23 cellular contexts compared by ENCODE assay signal in the genomic region with DNA sequence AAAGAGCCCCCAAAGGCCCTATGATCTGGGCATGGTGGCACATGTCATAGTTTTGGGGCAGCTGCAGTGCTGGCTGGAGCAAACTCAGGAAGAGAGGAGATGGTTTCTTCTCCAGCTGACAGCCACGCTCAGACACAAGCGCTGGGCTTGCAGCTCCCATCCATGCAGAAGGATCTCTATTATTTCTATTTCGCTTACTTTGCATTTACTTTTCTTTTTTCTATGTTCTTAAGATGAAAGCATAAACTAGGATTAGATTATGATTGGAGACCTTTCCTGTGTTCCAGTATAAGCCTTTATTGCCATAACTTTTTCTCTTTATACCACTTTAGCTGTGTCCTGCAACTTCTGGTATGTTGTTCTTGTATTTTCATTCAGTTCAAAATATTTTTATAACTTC. TPM values are rescaled to one million over a fixed set of nuclear protein-coding genes. Genes with fewer than 3 reads are reported as not detected.
DNase-seq lines count a peak whose midpoint lies in the region; ATAC-seq, FAIRE-seq and TF ChIP-seq lines count a peak whose summit lies in the region.
"Had no signal": no experiment of that assay in that cellular context is flagged by ENCODE, and none has a peak within 500 bp of the region (broad histone marks: within the 10 kb centered on the region; RNA-seq: fewer than 3 reads in every experiment).

No MANE protein-coding gene starts in this region.

- H2BK15ac ChIP-seq in IMR-90 (ENCODE audit: low read depth, low read length), result no peak overlapping the region

- 91% methylated on average over 3 of the region's 3 CpGs for WGBS in A549 (ENCODE audit: missing lambda C conversion rate)
- WGBS in IMR-90 (ENCODE audit: extremely low coverage in 2 of 2, insufficient read length in 1 of 2), 2 experiments, result no CpG with 5 or more reads among the region's 3 CpGs

- H3K18ac ChIP-seq in IMR-90 (ENCODE audit: low read depth, low read length), result no peak overlapping the region

- TF ChIP-seq EP300 in A549 (IDR thresholded peaks at IDR 0.05), result no peak

- H3K23ac ChIP-seq in IMR-90 (ENCODE audit: low read depth, low read length), result no peak overlapping the region

- H2BK5ac ChIP-seq in IMR-90 (ENCODE audit: low read depth, low read length, poor library complexity, severe bottlenecking), result no peak overlapping the region

- H2BK120ac ChIP-seq in IMR-90 (ENCODE audit: low read depth, low read length), result no peak overlapping the region

- no peak overlapping the region for H4K5ac ChIP-seq in IMR-90 (ENCODE audit: low read depth, low read length)

- no peak overlapping the region for H2BK20ac ChIP-seq in IMR-90 (ENCODE audit: low read depth, low read length)

- H3K9ac ChIP-seq in IMR-90 (ENCODE audit: low read depth, low read length), result no peak overlapping the region
- H3K9ac ChIP-seq: BLaER1 treated with 17β-estradiol and CSF1 and Interleukin-3, amounts not matched to agents 10 nM and 100 nM had no signal

- H2AFZ ChIP-seq in IMR-90 (replicated peaks; ENCODE audit: low read length, poor library complexity), result no peak overlapping the region

- no peak for TF ChIP-seq POLR2A in A549 (IDR thresholded peaks at IDR 0.05; ENCODE audit: low read length)
- TF ChIP-seq POLR2A in IMR-90 (IDR thresholded peaks at IDR 0.05; ENCODE audit: low read depth, low read length), result no peak
- no peak for TF ChIP-seq POLR2A in Peyer's patch (IDR thresholded peaks at IDR 0.05)

- intact Hi-C loops in cardiac septum (cut with DNase I), result no loop called here
- intact Hi-C loops in Right ventricle myocardium inferior (cut with DNase I), result no loop called here
- intact Hi-C loops in IMR-90 (cut with micrococcal nuclease), result no loop called here

- H3K14ac ChIP-seq in IMR-90 (replicated peaks; ENCODE audit: low read depth, low read length), result no peak overlapping the region

- no peak overlapping the region for H2AK9ac ChIP-seq in IMR-90 (replicated peaks; ENCODE audit: low read depth, low read length, poor library complexity)

- no peak for FAIRE-seq in A549 (lab: Jason Lieb, UNC)
- FAIRE-seq: D721Med, G401.6, GM12891, GM19239 had no signal

- no peak for TF ChIP-seq RAD21 in A549 (conservative IDR thresholded peaks at IDR 0.05 in 1 of 2, IDR thresholded peaks at IDR 0.05 in 1 of 2)
- no peak for TF ChIP-seq RAD21 in IMR-90 (IDR thresholded peaks at IDR 0.05; ENCODE audit: low read length)

- dilution Hi-C loops in IMR-90 (cut with HindIII; ENCODE audit: low sequenced_read_pairs, unreplicated experiment), result no loop called here

- H3K4me3 ChIP-seq in A549, result no peak overlapping the region
- H3K4me3 ChIP-seq in IMR-90 (ENCODE audit: insufficient read depth, low read depth, low read length), result no peak overlapping the region
- no peak overlapping the region for H3K4me3 ChIP-seq in coronary artery
- no peak overlapping the region for H3K4me3 ChIP-seq in Peyer's patch
- H3K4me3 ChIP-seq: BLaER1 treated with 17β-estradiol and CSF1 and Interleukin-3, amounts not matched to agents 10 nM and 100 nM had no signal

- peaks cover 12% of the 10 kb centered on the region; the same call in 2 of the 3 replicates for H3K4me1 ChIP-seq in A549
- peaks cover 2% of the 10 kb centered on the region; the same call in 1 of the 2 replicates for H3K4me1 ChIP-seq in IMR-90 (ENCODE audit: control insufficient read depth, insufficient read depth, low read length)
- H3K4me1 ChIP-seq in Peyer's patch, result peaks cover 0 to 5% (median 0%) of the 10 kb centered on the region in 4 donors
- H3K4me1 ChIP-seq: Caco-2 had no signal

- H3K36me3 ChIP-seq in IMR-90 (ENCODE audit: control insufficient read depth, insufficient read depth, low read length) (no peaks in the 10 kb centered on the region), Peyer's patch (no peaks in the 10 kb centered on the region)
- H3K36me3 ChIP-seq: BLaER1 treated with 17β-estradiol and CSF1 and Interleukin-3, amounts not matched to agents 10 nM and 100 nM had no signal

- H3K56ac ChIP-seq in IMR-90 (ENCODE audit: extremely low read depth, insufficient read depth, low read length), result no peak overlapping the region

- H3K27ac ChIP-seq in A549 (no peak overlapping the region), IMR-90 (ENCODE audit: insufficient read depth, low read length) (no peak overlapping the region), coronary artery (no peak overlapping the region), Peyer's patch (no peak overlapping the region)
- H3K27ac ChIP-seq: 22Rv1; BLaER1 treated with 17β-estradiol and CSF1 and Interleukin-3, amounts not matched to agents 10 nM and 100 nM; C4-2B had no signal

- H3K9me1 ChIP-seq in IMR-90 (ENCODE audit: insufficient read depth, low read length), result peaks cover 5% of the 10 kb centered on the region; the same call in 1 of the 2 replicates

- POLR2A ChIA-PET in A549 (lab: Yijun Ruan, JAX), result interaction anchor here (0.6 kb wide), 1 partner anchor 40 kb away, joined by 3 read pairs; no protein-coding TSS in a partner anchor
- POLR2A ChIA-PET in IMR-90 (lab: Charles Lee; ENCODE audit: unreplicated experiment), result no interaction called here

- H3K4ac ChIP-seq in IMR-90 (ENCODE audit: low read depth, low read length), result no peak overlapping the region

- H3K79me1 ChIP-seq in IMR-90 (ENCODE audit: low read depth in 1 of 2, low read length in 2 of 2), result no peaks in the 10 kb centered on the region

- H4K91ac ChIP-seq in IMR-90 (ENCODE audit: insufficient read depth, low read depth, low read length), result no peak overlapping the region

- H3K9me3 ChIP-seq in A549 (no peaks in the 10 kb centered on the region), IMR-90 (ENCODE audit: control insufficient read depth, insufficient read depth, low read length) (no peaks in the 10 kb centered on the region), Peyer's patch (no peaks in the 10 kb centered on the region)
- H3K9me3 ChIP-seq: Caco-2 had no signal

- no TSS peak for BruUV-seq in IMR-90 (replicated peaks; lab: Mats Ljungman, UMichigan)

- DNase-seq in cardiac septum (ENCODE audit: low spot score), result peak; percentile 20
- DNase-seq in Right ventricle myocardium inferior (ENCODE audit: missing footprints), result no peak
- DNase-seq in A549 (ENCODE audit: low read depth in 1 of 2, low spot score in 1 of 2), result no peak
- DNase-seq in IMR-90, result no peak
- DNase-seq in coronary artery (ENCODE audit: low spot score), result peak; percentile 17
- no peak for DNase-seq in AG20443 (ENCODE audit: low spot score)
- no peak for DNase-seq in NCI-H1092 treated with DMSO at 0.1 percent for 48 hours (lab: John Stamatoyannopoulos, UW)
- no peak for DNase-seq in Peyer's patch
- DNase-seq: ACHN; AML-193; Caco-2; Calu3; CD4-positive, alpha-beta T cell; CD8-positive, alpha-beta T cell; DMS79 treated with DMSO at 0.1 percent for 48 hours; GF-D8 had no signal

- H3K4me2 ChIP-seq in A549 (no peak overlapping the region), IMR-90 (ENCODE audit: low read depth, low read length) (no peak overlapping the region)
- H3K4me2 ChIP-seq: BLaER1 treated with 17β-estradiol and CSF1 and Interleukin-3, amounts not matched to agents 10 nM and 100 nM had no signal

- ATAC-seq in Right ventricle myocardium inferior, result no peak
- no peak for ATAC-seq in A549
- no peak for ATAC-seq in IMR-90 (ENCODE audit: low read depth)
- ATAC-seq: CD8-positive, alpha-beta T cell had no signal

- no peak overlapping the region for H4K8ac ChIP-seq in IMR-90 (ENCODE audit: low read depth in 2 of 2, low read length in 2 of 2)

- no peak for TF ChIP-seq CTCF in A549 (IDR thresholded peaks at IDR 0.05)
- no peak for TF ChIP-seq CTCF in IMR-90 (conservative IDR thresholded peaks at IDR 0.05; ENCODE audit: low read depth, low read length)
- no peak for TF ChIP-seq CTCF in coronary artery (IDR thresholded peaks at IDR 0.05)
- TF ChIP-seq CTCF in Peyer's patch (IDR thresholded peaks at IDR 0.05), result no peak

- CTCF ChIA-PET in A549 (lab: Yijun Ruan, JAX) (interaction anchor here (1.4 to 1.8 kb wide), 2 partner anchors 10 to 72 kb away, joined by 5 to 7 read pairs; no protein-coding TSS in a partner anchor), IMR-90 (lab: Yijun Ruan, JAX) (no interaction called here)

- H2AK5ac ChIP-seq in IMR-90 (ENCODE audit: low read depth, low read length), result no peak overlapping the region

- peaks cover 7% of the 10 kb centered on the region; the same call in 1 of the 2 replicates for H3K27me3 ChIP-seq in IMR-90 (ENCODE audit: control insufficient read depth, insufficient read depth, low read length)
- H3K27me3 ChIP-seq in Peyer's patch, result no peaks in the 10 kb centered on the region

- no peaks in the 10 kb centered on the region for H4K20me1 ChIP-seq in IMR-90 (ENCODE audit: insufficient read depth, low read length)
- H4K20me1 ChIP-seq: BLaER1 treated with 17β-estradiol and CSF1 and Interleukin-3, amounts not matched to agents 10 nM and 100 nM had no signal

- in situ Hi-C loops in IMR-90 (cut with MboI; ENCODE audit: low sequenced_read_pairs), result no loop called here

TF ChIP-seq in A549, 52 proteins besides CTCF, POLR2A, EP300 and RAD21:
- TF ChIP-seq ZFP36 (IDR thresholded peaks at IDR 0.05; ENCODE audit: borderline replicate concordance, partially characterized antibody) (no peak), HOXB5 (CRISPR knock-in tag; IDR thresholded peaks at IDR 0.05) (no peak), CHD4 (IDR thresholded peaks at IDR 0.05; ENCODE audit: borderline replicate concordance) (no peak), MAFK (IDR thresholded peaks at IDR 0.05; ENCODE audit: partially characterized antibody) (peak; percentile 77)

TF ChIP-seq in IMR-90, 13 proteins besides CTCF, POLR2A, EP300 and RAD21 (continues in another document):
- no peak for TF ChIP-seq CEBPB (IDR thresholded peaks at IDR 0.05; ENCODE audit: low read depth, low read length)
- TF ChIP-seq, protein P1, sequence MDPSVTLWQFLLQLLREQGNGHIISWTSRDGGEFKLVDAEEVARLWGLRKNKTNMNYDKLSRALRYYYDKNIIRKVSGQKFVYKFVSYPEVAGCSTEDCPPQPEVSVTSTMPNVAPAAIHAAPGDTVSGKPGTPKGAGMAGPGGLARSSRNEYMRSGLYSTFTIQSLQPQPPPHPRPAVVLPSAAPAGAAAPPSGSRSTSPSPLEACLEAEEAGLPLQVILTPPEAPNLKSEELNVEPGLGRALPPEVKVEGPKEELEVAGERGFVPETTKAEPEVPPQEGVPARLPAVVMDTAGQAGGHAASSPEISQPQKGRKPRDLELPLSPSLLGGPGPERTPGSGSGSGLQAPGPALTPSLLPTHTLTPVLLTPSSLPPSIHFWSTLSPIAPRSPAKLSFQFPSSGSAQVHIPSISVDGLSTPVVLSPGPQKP (IDR thresholded peaks at IDR 0.05; ENCODE audit: borderline replicate concordance, low read depth, low read length), result no peak

RNA-seq across cellular contexts. Expression of a gene that starts 5.0 kb away (rescaled TPM):
- 1.5 TPM for total RNA-seq in cardiac septum
- 1.6 TPM for total RNA-seq in Right ventricle myocardium inferior
- polyA plus RNA-seq in A549 (2011; rRNA removed), result 3.1 and 4.1 TPM in 2 replicates
- polyA plus RNA-seq in A549 (2012; cell fraction: cytosol; rRNA removed), result 2.6 and 2.9 TPM in 2 replicates
- 9.5 and 11.1 TPM in 2 replicates for polyA plus RNA-seq in A549 (2012; cell fraction: nucleus; rRNA removed)
- 3.1 to 4.1 TPM (median 3.8 TPM) in 3 replicates for polyA plus RNA-seq in A549 (2017; fragmentation: RNase III; extraction: RNeasy Plus Mini Kit Qiagen cat#74134 plus additional on column Dnase treatment)
- 1.2 and 1.7 TPM in 2 replicates for polyA minus RNA-seq in A549 (2011; rRNA and poly(A)+ RNA removed)
- under 0.01 TPM in 2 replicates for total RNA-seq in IMR-90 (2012; rRNA removed)
- 0.09 and 0.22 TPM in 2 replicates for polyA plus RNA-seq in IMR-90 (2012; rRNA removed)
- 0.02 and 0.08 TPM in 2 replicates for polyA plus RNA-seq in IMR-90 (2012; cell fraction: cytosol; rRNA removed)
- polyA plus RNA-seq in IMR-90 (2012; cell fraction: nucleus; rRNA removed; ENCODE audit: low replicate concordance), result 0.97 and 2.2 TPM in 2 replicates
- 1 to 10 TPM in 1 of 4 donors, under 1 TPM in 3; 0.18 to 2.5 (median 0.23) TPM for total RNA-seq in Peyer's patch

Comparison
In these comparisons a context has a peak if more than half of its experiments do, and no peak if none do; other contexts are left out.
1. DNase-seq: peak in cardiac septum (single experiment) and coronary artery (single experiment); none in Right ventricle myocardium inferior (single experiment), A549 (0 of 2), IMR-90 (single experiment), AG20443 (single experiment), NCI-H1092 treated with DMSO at 0.1 percent for 48 hours (single experiment) and Peyer's patch (0 of 3).